Comparison of ENCODE assay signal across 14 cellular contexts in the genomic region with DNA sequence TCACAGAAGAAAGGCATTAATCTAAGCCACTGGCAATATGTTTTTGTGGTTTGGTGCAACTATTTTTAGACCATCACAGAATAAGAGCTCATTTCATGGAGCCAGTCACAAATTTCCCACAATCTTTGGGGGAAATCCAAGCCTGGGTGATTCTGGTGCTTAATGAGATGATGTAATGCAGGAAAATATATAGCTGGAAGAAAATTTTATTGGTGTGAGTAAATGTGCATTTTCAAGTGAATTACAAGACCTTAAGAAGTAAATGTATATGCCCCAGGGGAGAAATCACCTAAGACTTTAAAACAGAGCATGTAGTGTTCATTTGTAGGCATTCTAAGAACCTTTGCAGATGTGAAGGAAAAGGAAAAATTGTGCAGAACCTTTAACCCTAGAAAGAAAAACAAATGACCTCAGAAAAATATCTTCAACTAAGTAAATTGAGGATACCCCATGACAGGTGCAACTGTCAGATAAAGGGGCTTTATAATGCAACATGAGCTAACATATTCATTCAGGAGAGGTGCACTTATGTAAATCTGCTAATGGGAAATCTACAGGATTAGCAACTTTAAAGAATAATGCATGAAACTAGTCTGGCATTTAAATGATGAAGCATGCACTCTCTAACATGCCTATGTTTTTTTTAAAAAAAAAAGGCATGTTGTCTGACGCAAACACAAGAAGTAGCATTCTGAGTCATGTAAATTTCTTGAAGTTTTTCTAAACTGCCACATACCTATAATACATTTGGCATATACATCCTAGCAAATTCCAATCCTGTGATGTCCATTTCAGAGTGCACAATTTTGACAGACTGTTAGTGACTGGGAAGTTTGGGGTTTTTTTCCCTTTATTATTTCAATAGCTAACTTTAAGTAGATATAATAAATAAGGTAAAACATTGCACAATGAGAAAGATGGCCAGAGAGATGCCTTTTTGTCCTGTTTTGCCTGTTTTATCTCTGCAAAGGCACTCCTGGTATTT.
DNase-seq lines count a peak whose midpoint lies in the region; ATAC-seq and TF ChIP-seq lines count a peak whose summit lies in the region.
"Had no signal": no experiment of that assay in that cellular context is flagged by ENCODE, and none has a peak within 500 bp of the region (broad histone marks: within the 10 kb centered on the region; RNA-seq: fewer than 3 reads in every experiment).

No MANE protein-coding gene starts in this region.

- H3K4me1 Mint-ChIP-seq in T-cell (no peaks in the 10 kb centered on the region), CD14-positive monocyte (no peaks in the 10 kb centered on the region)
- H3K4me1 Mint-ChIP-seq in CD8-positive, alpha-beta T cell (ENCODE audit: low read depth), result no peaks in the 10 kb centered on the region

- H3K9me3 ChIP-seq in CD8-positive, alpha-beta T cell (ENCODE audit: low read length), result no peaks in the 10 kb centered on the region
- H3K9me3 ChIP-seq: BLaER1 had no signal

- H3K4me3 Mint-ChIP-seq in T-cell (no peak overlapping the region), CD14-positive monocyte (no peak overlapping the region)
- no peak overlapping the region for H3K4me3 Mint-ChIP-seq in CD8-positive, alpha-beta T cell

- H3K27me3 Mint-ChIP-seq in T-cell (peaks cover 15 to 32% of the 10 kb centered on the region in 2 donors), CD14-positive monocyte (ENCODE audit: low read depth in 3 of 3) (peaks cover 0 to 9% (median 2%) of the 10 kb centered on the region in 3 donors)
- H3K27me3 Mint-ChIP-seq in CD8-positive, alpha-beta T cell (ENCODE audit: low read depth), result no peaks in the 10 kb centered on the region

- no peak for TF ChIP-seq CTCF in AG10803 (conservative IDR thresholded peaks at IDR 0.05; ENCODE audit: low read length)
- TF ChIP-seq CTCF in astrocyte of the cerebellum (IDR thresholded peaks at IDR 0.05; ENCODE audit: low read depth, low read length, missing control alignments), result no peak
- TF ChIP-seq CTCF in CD8-positive, alpha-beta T cell (IDR thresholded peaks at IDR 0.05), result no peak
- TF ChIP-seq CTCF in CD14-positive monocyte (IDR thresholded peaks at IDR 0.05), result no peak

- POLR2A ChIA-PET in T-cell (lab: Charles Lee), result no interaction called here
- POLR2A ChIA-PET in CD8-positive, alpha-beta T cell (lab: Charles Lee), result no interaction called here

- H3K4me1 ChIP-seq in CD8-positive, alpha-beta T cell (ENCODE audit: insufficient read depth, low read length), result no peaks in the 10 kb centered on the region

- H3K9me3 Mint-ChIP-seq in T-cell, result peaks cover 4 to 7% (median 5%) of the 10 kb centered on the region in 3 donors
- H3K9me3 Mint-ChIP-seq in CD8-positive, alpha-beta T cell, result peaks cover 9% of the 10 kb centered on the region
- H3K9me3 Mint-ChIP-seq in CD14-positive monocyte, result peaks cover 0 to 4% (median 2%) of the 10 kb centered on the region in 7 donors

- ATAC-seq in T-cell (replicated peaks in 1 of 4), result no peak
- no peak for ATAC-seq in CD8-positive, alpha-beta T cell
- ATAC-seq: left cardiac atrium had no signal

- intact Hi-C loops in CD8-positive, alpha-beta T cell (cut with DNase I, micrococcal nuclease), result no loop called here
- intact Hi-C loops in CD14-positive monocyte (cut with micrococcal nuclease), result no loop called here

- H3K36me3 Mint-ChIP-seq in T-cell (no peaks in the 10 kb centered on the region), CD14-positive monocyte (no peaks in the 10 kb centered on the region)
- H3K36me3 Mint-ChIP-seq in CD8-positive, alpha-beta T cell, result no peaks in the 10 kb centered on the region

- peak; percentile 67 for DNase-seq in AG10803 (ENCODE audit: low read depth)
- DNase-seq in HS-5 (ENCODE audit: low read depth), result peak; percentile 71
- DNase-seq in astrocyte of the cerebellum (ENCODE audit: low read depth), result peak; percentile 59
- DNase-seq in iris pigment epithelial cell (ENCODE audit: low read depth), result peak; percentile 31
- no peak for DNase-seq in NCI-H2227 (lab: John Stamatoyannopoulos, UW; ENCODE audit: unreplicated experiment)
- DNase-seq in T-cell, result no peak
- DNase-seq in CD8-positive, alpha-beta T cell, result no peak
- no peak for DNase-seq in CD14-positive monocyte (ENCODE audit: low spot score)
- DNase-seq: cerebellar nuclear complex, DND-41, left cardiac atrium, NCI-H2107, WERI-Rb-1 had no signal

- in situ Hi-C loops in astrocyte of the cerebellum (cut with HindIII; ENCODE audit: low sequenced_read_pairs), result no loop called here

- CTCF ChIA-PET in T-cell (lab: Charles Lee), result no interaction called here
- CTCF ChIA-PET in CD8-positive, alpha-beta T cell (lab: Charles Lee), result interaction anchor here (0.8 to 1.3 kb wide), 3 partner anchors 8 to 11 kb away, joined by 3 to 5 read pairs (median 4); no protein-coding TSS in a partner anchor

- H3K36me3 ChIP-seq in CD8-positive, alpha-beta T cell (ENCODE audit: insufficient read depth, low read length), result no peaks in the 10 kb centered on the region
- H3K36me3 ChIP-seq: BLaER1, WERI-Rb-1 had no signal

- no peaks in the 10 kb centered on the region for H3K27me3 ChIP-seq in CD8-positive, alpha-beta T cell (ENCODE audit: insufficient read depth, low read length)
- H3K27me3 ChIP-seq: BLaER1 had no signal

- H3K27ac Mint-ChIP-seq in T-cell (no peak overlapping the region), CD14-positive monocyte (no peak overlapping the region)
- no peak overlapping the region for H3K27ac Mint-ChIP-seq in CD8-positive, alpha-beta T cell

- H3K27ac ChIP-seq in CD8-positive, alpha-beta T cell (ENCODE audit: low read depth, low read length), result no peak overlapping the region
- H3K27ac ChIP-seq: BLaER1, WERI-Rb-1 had no signal

- H3K4me3 ChIP-seq in AG10803 (ENCODE audit: low read length), result no peak overlapping the region
- no peak overlapping the region for H3K4me3 ChIP-seq in astrocyte of the cerebellum (ENCODE audit: low read depth, low read length)
- H3K4me3 ChIP-seq in CD8-positive, alpha-beta T cell (ENCODE audit: low read depth, low read length), result no peak overlapping the region
- H3K4me3 ChIP-seq: BLaER1 had no signal

Comparison
In these comparisons a context has a peak if more than half of its experiments do, and no peak if none do; other contexts are left out.
1. DNase-seq: peak in AG10803 (single experiment), HS-5 (single experiment), astrocyte of the cerebellum (single experiment) and iris pigment epithelial cell (single experiment); none in NCI-H2227 (single experiment), T-cell (0 of 34), CD8-positive, alpha-beta T cell (0 of 7) and CD14-positive monocyte (single experiment).